4 cellular contexts compared by ENCODE assay signal in genomic region chr17:4119299-4119698, GRCh38.
"Had no signal": no experiment of that assay in that cellular context is flagged by ENCODE, and none has a peak within 500 bp of the region (broad histone marks: within the 10 kb centered on the region; RNA-seq: fewer than 3 reads in every experiment).

No MANE protein-coding gene starts in this region.

- H3K9me3 Mint-ChIP-seq: GM23338, H9 had no signal

- ATAC-seq: GM23338 had no signal

- DNase-seq: H9, HCEC 1CT, IMR-90 had no signal

- H3K4me1 Mint-ChIP-seq: GM23338, H9 had no signal

- H3K4me3 Mint-ChIP-seq: GM23338, H9 had no signal
